In the genomic region with DNA sequence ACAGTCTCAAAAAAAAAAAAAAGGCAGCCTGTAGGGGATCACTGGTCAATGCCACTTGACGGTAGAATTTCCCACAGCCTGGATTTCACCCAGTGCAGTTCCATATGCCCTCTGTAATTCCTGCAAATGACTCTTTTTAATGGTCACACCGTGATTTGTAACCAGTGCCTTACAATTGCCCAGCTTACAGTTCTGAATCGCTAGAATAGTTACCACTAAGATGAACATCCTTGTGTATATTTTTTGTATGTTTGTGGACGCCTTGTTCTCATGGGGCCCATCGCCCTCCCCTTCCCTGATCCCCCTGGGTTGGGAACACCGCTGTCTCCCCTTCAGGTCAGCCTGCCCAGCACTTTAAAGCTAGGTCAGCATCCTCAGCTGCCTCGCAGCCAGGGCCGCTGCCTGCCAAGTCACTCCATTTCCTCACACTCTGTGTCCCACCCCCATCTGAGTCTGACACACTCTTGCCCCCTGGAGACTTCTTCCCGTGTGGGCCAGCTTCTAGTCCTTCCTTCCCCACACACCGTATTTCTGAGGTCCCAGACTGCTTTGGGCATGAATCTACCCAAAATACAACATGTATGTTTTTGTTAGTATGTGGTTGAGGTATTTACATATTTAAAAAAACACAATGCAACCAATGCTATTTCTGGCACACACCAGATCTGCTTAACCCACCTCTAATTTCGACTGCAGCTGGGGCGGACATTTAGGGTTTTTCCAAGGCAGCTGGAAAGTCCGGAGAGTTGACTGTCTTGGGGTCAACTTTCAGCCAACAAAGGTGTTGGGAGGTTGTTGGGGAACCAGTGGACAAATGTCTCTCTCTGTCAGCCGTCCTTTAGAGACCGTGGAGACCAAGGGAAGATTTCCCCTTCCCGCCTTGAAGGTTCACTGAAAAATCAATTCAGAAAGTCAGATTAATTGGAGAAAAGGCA, we compare ENCODE assay signal across 1 cellular context.
TF ChIP-seq lines count a peak whose summit lies in the region.

No MANE protein-coding gene starts in this region.

TF ChIP-seq in SK-N-SH, 30 proteins besides CTCF, POLR2A, EP300 and RAD21 (continued from another document):
- TF ChIP-seq, protein P1, sequence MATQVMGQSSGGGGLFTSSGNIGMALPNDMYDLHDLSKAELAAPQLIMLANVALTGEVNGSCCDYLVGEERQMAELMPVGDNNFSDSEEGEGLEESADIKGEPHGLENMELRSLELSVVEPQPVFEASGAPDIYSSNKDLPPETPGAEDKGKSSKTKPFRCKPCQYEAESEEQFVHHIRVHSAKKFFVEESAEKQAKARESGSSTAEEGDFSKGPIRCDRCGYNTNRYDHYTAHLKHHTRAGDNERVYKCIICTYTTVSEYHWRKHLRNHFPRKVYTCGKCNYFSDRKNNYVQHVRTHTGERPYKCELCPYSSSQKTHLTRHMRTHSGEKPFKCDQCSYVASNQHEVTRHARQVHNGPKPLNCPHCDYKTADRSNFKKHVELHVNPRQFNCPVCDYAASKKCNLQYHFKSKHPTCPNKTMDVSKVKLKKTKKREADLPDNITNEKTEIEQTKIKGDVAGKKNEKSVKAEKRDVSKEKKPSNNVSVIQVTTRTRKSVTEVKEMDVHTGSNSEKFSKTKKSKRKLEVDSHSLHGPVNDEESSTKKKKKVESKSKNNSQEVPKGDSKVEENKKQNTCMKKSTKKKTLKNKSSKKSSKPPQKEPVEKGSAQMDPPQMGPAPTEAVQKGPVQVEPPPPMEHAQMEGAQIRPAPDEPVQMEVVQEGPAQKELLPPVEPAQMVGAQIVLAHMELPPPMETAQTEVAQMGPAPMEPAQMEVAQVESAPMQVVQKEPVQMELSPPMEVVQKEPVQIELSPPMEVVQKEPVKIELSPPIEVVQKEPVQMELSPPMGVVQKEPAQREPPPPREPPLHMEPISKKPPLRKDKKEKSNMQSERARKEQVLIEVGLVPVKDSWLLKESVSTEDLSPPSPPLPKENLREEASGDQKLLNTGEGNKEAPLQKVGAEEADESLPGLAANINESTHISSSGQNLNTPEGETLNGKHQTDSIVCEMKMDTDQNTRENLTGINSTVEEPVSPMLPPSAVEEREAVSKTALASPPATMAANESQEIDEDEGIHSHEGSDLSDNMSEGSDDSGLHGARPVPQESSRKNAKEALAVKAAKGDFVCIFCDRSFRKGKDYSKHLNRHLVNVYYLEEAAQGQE (IDR thresholded peaks at IDR 0.05; ENCODE audit: low read depth, low read length), result no peak
- no peak for TF ChIP-seq RCOR1 (IDR thresholded peaks at IDR 0.05; ENCODE audit: low read length)
- no peak for TF ChIP-seq GABPA (IDR thresholded peaks at IDR 0.05; ENCODE audit: low read depth)
- TF ChIP-seq, protein P2, sequence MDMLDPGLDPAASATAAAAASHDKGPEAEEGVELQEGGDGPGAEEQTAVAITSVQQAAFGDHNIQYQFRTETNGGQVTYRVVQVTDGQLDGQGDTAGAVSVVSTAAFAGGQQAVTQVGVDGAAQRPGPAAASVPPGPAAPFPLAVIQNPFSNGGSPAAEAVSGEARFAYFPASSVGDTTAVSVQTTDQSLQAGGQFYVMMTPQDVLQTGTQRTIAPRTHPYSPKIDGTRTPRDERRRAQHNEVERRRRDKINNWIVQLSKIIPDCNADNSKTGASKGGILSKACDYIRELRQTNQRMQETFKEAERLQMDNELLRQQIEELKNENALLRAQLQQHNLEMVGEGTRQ (IDR thresholded peaks at IDR 0.05; ENCODE audit: borderline replicate concordance, low read depth, low read length), result no peak
